In the genomic region with DNA sequence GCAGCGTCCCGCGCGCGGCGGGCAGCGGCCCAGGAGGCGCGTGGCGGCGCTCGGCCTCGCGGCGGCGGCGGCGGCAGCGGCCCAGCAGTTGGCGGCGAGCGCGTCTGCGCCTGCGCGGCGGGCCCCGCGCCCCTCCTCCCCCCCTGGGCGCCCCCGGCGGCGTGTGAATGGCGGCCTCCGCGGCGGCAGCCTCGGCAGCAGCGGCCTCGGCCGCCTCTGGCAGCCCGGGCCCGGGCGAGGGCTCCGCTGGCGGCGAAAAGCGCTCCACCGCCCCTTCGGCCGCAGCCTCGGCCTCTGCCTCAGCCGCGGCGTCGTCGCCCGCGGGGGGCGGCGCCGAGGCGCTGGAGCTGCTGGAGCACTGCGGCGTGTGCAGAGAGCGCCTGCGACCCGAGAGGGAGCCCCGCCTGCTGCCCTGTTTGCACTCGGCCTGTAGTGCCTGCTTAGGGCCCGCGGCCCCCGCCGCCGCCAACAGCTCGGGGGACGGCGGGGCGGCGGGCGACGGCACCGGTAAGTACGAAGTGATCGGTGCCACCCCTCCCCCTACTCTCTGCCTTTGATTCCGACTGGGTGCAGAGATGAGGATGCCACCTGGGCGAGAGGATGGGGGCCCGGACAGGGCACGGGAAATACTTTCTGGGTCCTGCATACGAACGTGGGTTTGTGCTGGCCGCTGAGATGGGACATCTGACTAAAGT, we compare ENCODE assay signal across 8 cellular contexts. TPM values are rescaled to one million over a fixed set of nuclear protein-coding genes. Genes with fewer than 3 reads are reported as not detected.
DNase-seq lines count a peak whose midpoint lies in the region; ATAC-seq and TF ChIP-seq lines count a peak whose summit lies in the region.

No MANE protein-coding gene starts in this region.

- H3K14ac ChIP-seq in IMR-90 (replicated peaks; ENCODE audit: low read depth, low read length): peak overlapping the region; percentile 83

- H2AK5ac ChIP-seq in IMR-90 (ENCODE audit: low read depth, low read length): peak overlapping the region; percentile 88

- peaks cover 13% of the 10 kb centered on the region for H3K9me1 ChIP-seq in IMR-90 (ENCODE audit: insufficient read depth, low read length)

- ATAC-seq in GM21526 (IDR thresholded peaks at IDR 0.05; ENCODE audit: low FRiP score, unreplicated experiment): peak; percentile 35
- peak; percentile 55 for ATAC-seq in IMR-90 (ENCODE audit: low read depth)
- peak; percentile 36 to 43 for ATAC-seq in activated naive CD4-positive, alpha-beta T cell treated with anti-CD3 and anti-CD28 coated beads, Interleukin-2, amount 50 U/mL, for 72 hours

- peaks cover 13% of the 10 kb centered on the region for H3K4me1 ChIP-seq in IMR-90 (ENCODE audit: control insufficient read depth, insufficient read depth, low read length)

- in situ Hi-C loops in IMR-90 (cut with MboI; ENCODE audit: low sequenced_read_pairs): no loop called here

- 1% methylated on average over 23 of the region's 92 CpGs; no CpG with 5 or more reads in 1 of the 2 experiments for WGBS in IMR-90 (ENCODE audit: extremely low coverage in 2 of 2, insufficient read length in 1 of 2), 2 experiments

- H2AK9ac ChIP-seq in IMR-90 (replicated peaks; ENCODE audit: low read depth, low read length, poor library complexity): peak overlapping the region; percentile 96

- peaks cover 38% of the 10 kb centered on the region for H3K36me3 ChIP-seq in IMR-90 (ENCODE audit: control insufficient read depth, insufficient read depth, low read length)

- H3K9me3 Mint-ChIP-seq in Calu3 (ENCODE audit: low read depth, unreplicated experiment): no peaks in the 10 kb centered on the region
- H3K9me3 Mint-ChIP-seq in activated naive CD4-positive, alpha-beta T cell treated with anti-CD3 and anti-CD28 coated beads, Interleukin-2, amount 50 U/mL, for 72 hours: no peaks in the 10 kb centered on the region

- no peak for TF ChIP-seq CTCF in Calu3 (IDR thresholded peaks at IDR 0.05; ENCODE audit: unreplicated experiment)
- no peak for TF ChIP-seq CTCF in IMR-90 (conservative IDR thresholded peaks at IDR 0.05; ENCODE audit: low read depth, low read length)

- no peak for TF ChIP-seq RAD21 in IMR-90 (IDR thresholded peaks at IDR 0.05; ENCODE audit: low read length)

- H3K23ac ChIP-seq in IMR-90 (ENCODE audit: low read depth, low read length): peak overlapping the region; percentile 42; the same call in 1 of the 2 replicates

- no peak overlapping the region for H3K18ac ChIP-seq in IMR-90 (ENCODE audit: low read depth, low read length)

- H3K27ac Mint-ChIP-seq in Calu3 (ENCODE audit: unreplicated experiment): peak overlapping the region; percentile 95
- H3K27ac Mint-ChIP-seq in activated naive CD4-positive, alpha-beta T cell treated with anti-CD3 and anti-CD28 coated beads, Interleukin-2, amount 50 U/mL, for 72 hours: peak overlapping the region; percentile 96 to 99

- peaks cover 17% of the 10 kb centered on the region for H3K4me1 Mint-ChIP-seq in Calu3 (ENCODE audit: low read depth, unreplicated experiment)

- peaks cover 6 to 48% of the 10 kb centered on the region in 2 experiments; a peak in 3 of 4 replicates for H3K79me1 ChIP-seq in IMR-90 (ENCODE audit: low read depth in 1 of 2, low read length in 2 of 2)

- peaks cover 4% of the 10 kb centered on the region for H3K27me3 ChIP-seq in IMR-90 (ENCODE audit: control insufficient read depth, insufficient read depth, low read length)

- dilution Hi-C loops in IMR-90 (cut with HindIII; ENCODE audit: low sequenced_read_pairs, unreplicated experiment): no loop called here

- H4K8ac ChIP-seq in IMR-90 (ENCODE audit: low read depth in 2 of 2, low read length in 2 of 2): peak overlapping the region in 1 of 2 experiments; percentile 75; a peak in 2 of 4 replicates

- no peak for TF ChIP-seq POLR2A in IMR-90 (IDR thresholded peaks at IDR 0.05; ENCODE audit: low read depth, low read length)

- peak overlapping the region; percentile 43 for H3K56ac ChIP-seq in IMR-90 (ENCODE audit: extremely low read depth, insufficient read depth, low read length)

- POLR2A ChIA-PET in IMR-90 (lab: Charles Lee; ENCODE audit: unreplicated experiment): interaction anchor here (0.9 kb wide), 1 partner anchor 10 kb away, joined by 3 read pairs; the partner anchor contains the start of gene CHMP2A

- no peak overlapping the region for H4K5ac ChIP-seq in IMR-90 (ENCODE audit: low read depth, low read length)

- peaks cover 37% of the 10 kb centered on the region for H3K27me3 Mint-ChIP-seq in Calu3 (ENCODE audit: unreplicated experiment)

- DNase-seq in Calu3 (peak; percentile 88), IMR-90 (peak; percentile 47), hepatic stellate cell (ENCODE audit: low spot score) (peak; percentile 88), NCI-H510A (lab: John Stamatoyannopoulos, UW) (no peak), T1000 (lab: John Stamatoyannopoulos, UW) (no peak)
- peak in 1 of 2 donors; percentile 79 for DNase-seq in activated naive CD4-positive, alpha-beta T cell treated with anti-CD3 and anti-CD28 coated beads, Interleukin-2, amount 50 U/mL, for 72 hours (ENCODE audit: low spot score in 2 of 2)
- peak; percentile 70 to 74 for DNase-seq in stimulated activated CD4-positive, alpha-beta T cell treated with anti-CD3 and anti-CD28 coated beads, Interleukin-15, amount 100 ng/mL, for 1 hour (ENCODE audit: low read depth in 1 of 2, low spot score in 1 of 2)

- H3K36me3 Mint-ChIP-seq in Calu3 (ENCODE audit: insufficient read depth, unreplicated experiment): peaks cover 64% of the 10 kb centered on the region
- peaks cover 31 to 35% of the 10 kb centered on the region in 2 donors for H3K36me3 Mint-ChIP-seq in activated naive CD4-positive, alpha-beta T cell treated with anti-CD3 and anti-CD28 coated beads, Interleukin-2, amount 50 U/mL, for 72 hours

- peak overlapping the region; percentile 98 for H3K9ac ChIP-seq in IMR-90 (ENCODE audit: low read depth, low read length)

- peak overlapping the region; percentile 83 for H2BK5ac ChIP-seq in IMR-90 (ENCODE audit: low read depth, low read length, poor library complexity, severe bottlenecking)

- H3K4me2 ChIP-seq in IMR-90 (ENCODE audit: low read depth, low read length): peak overlapping the region; percentile 98

- no peak overlapping the region for H2BK120ac ChIP-seq in IMR-90 (ENCODE audit: low read depth, low read length)

- BruUV-seq in Calu3 (replicated peaks; lab: Mats Ljungman, UMichigan): no TSS peak
- no TSS peak for BruUV-seq in IMR-90 (replicated peaks; lab: Mats Ljungman, UMichigan)

- CTCF ChIA-PET in Calu3 (lab: Charles Lee) (interaction anchor here (0.6 to 1.9 kb wide), 2 partner anchors 25 to 86 kb away, joined by 6 to 28 read pairs; partner anchors contain the start of gene ZBTB45), IMR-90 (lab: Yijun Ruan, JAX) (no interaction called here)

- H3K4me3 ChIP-seq in IMR-90 (ENCODE audit: insufficient read depth, low read depth, low read length): peak overlapping the region; percentile 77

- H4K20me1 ChIP-seq in IMR-90 (ENCODE audit: insufficient read depth, low read length): peaks cover 61% of the 10 kb centered on the region

- peak overlapping the region; percentile 88 for H3K27ac ChIP-seq in IMR-90 (ENCODE audit: insufficient read depth, low read length)

- peak overlapping the region; percentile 94 for H3K4ac ChIP-seq in IMR-90 (ENCODE audit: low read depth, low read length)

- H4K91ac ChIP-seq in IMR-90 (ENCODE audit: insufficient read depth, low read depth, low read length): no peak overlapping the region

- no peaks in the 10 kb centered on the region for H3K9me3 ChIP-seq in IMR-90 (ENCODE audit: control insufficient read depth, insufficient read depth, low read length)

- H2AFZ ChIP-seq in IMR-90 (replicated peaks; ENCODE audit: low read length, poor library complexity): peak overlapping the region; percentile 98

- H2BK15ac ChIP-seq in IMR-90 (ENCODE audit: low read depth, low read length): no peak overlapping the region

- intact Hi-C loops in Calu3 (cut with micrococcal nuclease; ENCODE audit: unreplicated experiment): loop anchor here (2.0 kb wide), 1 partner anchor 28 kb away; the partner anchor contains the start of gene MZF1
- intact Hi-C loops in IMR-90 (cut with micrococcal nuclease): loop anchor here (2.0 kb wide), 1 partner anchor 14 kb away; the partner anchor contains the start of gene UBE2M

- H3K4me3 Mint-ChIP-seq in Calu3 (ENCODE audit: low read depth, unreplicated experiment): peak overlapping the region; percentile 96

- H2BK20ac ChIP-seq in IMR-90 (ENCODE audit: low read depth, low read length): no peak overlapping the region

RNA-seq across cellular contexts. Expression of gene TRIM28, which starts 0.9 kb away (rescaled TPM):
- total RNA-seq in Calu3 (2022): 558 and 582 TPM in 2 replicates
- 313 and 349 TPM in 2 replicates for total RNA-seq in IMR-90 (2012; rRNA removed)
- 465 and 964 TPM in 2 replicates for polyA plus RNA-seq in IMR-90 (2012; rRNA removed)
- 339 TPM in 2 replicates for polyA plus RNA-seq in IMR-90 (2012; cell fraction: cytosol; rRNA removed)
- polyA plus RNA-seq in IMR-90 (2012; cell fraction: nucleus; rRNA removed; ENCODE audit: low replicate concordance): 522 and 1,051 TPM in 2 replicates
- 100 to 1,000 TPM; 446 to 497 TPM for total RNA-seq in activated naive CD4-positive, alpha-beta T cell treated with anti-CD3 and anti-CD28 coated beads, Interleukin-2, amount 50 U/mL, for 72 hours

RNA-seq across cellular contexts. Expression of gene CHMP2A, which starts 10.2 kb away (rescaled TPM):
- total RNA-seq in Calu3 (2022) (168 TPM in 2 replicates), IMR-90 (2012; rRNA removed) (105 and 128 TPM in 2 replicates)
- polyA plus RNA-seq in IMR-90 (2012; rRNA removed): 183 and 202 TPM in 2 replicates
- 206 and 255 TPM in 2 replicates for polyA plus RNA-seq in IMR-90 (2012; cell fraction: cytosol; rRNA removed)
- polyA plus RNA-seq in IMR-90 (2012; cell fraction: nucleus; rRNA removed; ENCODE audit: low replicate concordance): 88.8 and 142 TPM in 2 replicates
- total RNA-seq in activated naive CD4-positive, alpha-beta T cell treated with anti-CD3 and anti-CD28 coated beads, Interleukin-2, amount 50 U/mL, for 72 hours: 100 to 1,000 TPM; 112 to 114 TPM

RNA-seq across cellular contexts. Expression of gene UBE2M, which starts 13.7 kb away (rescaled TPM):
- total RNA-seq in Calu3 (2022) (123 and 131 TPM in 2 replicates), IMR-90 (2012; rRNA removed) (55.9 and 63.0 TPM in 2 replicates)
- polyA plus RNA-seq in IMR-90 (2012; rRNA removed): 66.6 and 72.5 TPM in 2 replicates
- polyA plus RNA-seq in IMR-90 (2012; cell fraction: cytosol; rRNA removed): 55.0 and 72.6 TPM in 2 replicates
- polyA plus RNA-seq in IMR-90 (2012; cell fraction: nucleus; rRNA removed; ENCODE audit: low replicate concordance): 82.7 and 116 TPM in 2 replicates
- total RNA-seq in activated naive CD4-positive, alpha-beta T cell treated with anti-CD3 and anti-CD28 coated beads, Interleukin-2, amount 50 U/mL, for 72 hours: 100 to 1,000 TPM; 121 to 123 TPM

RNA-seq across cellular contexts. Expression of gene ZBTB45, which starts 25.1 kb away (rescaled TPM):
- 17.7 and 19.6 TPM in 2 replicates for total RNA-seq in Calu3 (2022)
- 1.4 TPM in 2 replicates for total RNA-seq in IMR-90 (2012; rRNA removed)
- polyA plus RNA-seq in IMR-90 (2012; rRNA removed): 9.7 and 13.5 TPM in 2 replicates
- polyA plus RNA-seq in IMR-90 (2012; cell fraction: cytosol; rRNA removed): 9.5 and 13.5 TPM in 2 replicates
- polyA plus RNA-seq in IMR-90 (2012; cell fraction: nucleus; rRNA removed; ENCODE audit: low replicate concordance): 13.1 and 26.4 TPM in 2 replicates
- total RNA-seq in activated naive CD4-positive, alpha-beta T cell treated with anti-CD3 and anti-CD28 coated beads, Interleukin-2, amount 50 U/mL, for 72 hours: 10 to 100 TPM in 1 of 2 donors, 1 to 10 TPM in 1; 7.9 to 12.2 TPM

RNA-seq across cellular contexts. Expression of gene MZF1, which starts 28.4 kb away (rescaled TPM):
- total RNA-seq in Calu3 (2022) (31.8 and 33.5 TPM in 2 replicates), IMR-90 (2012; rRNA removed) (3.4 and 3.6 TPM in 2 replicates)
- 15.0 and 17.1 TPM in 2 replicates for polyA plus RNA-seq in IMR-90 (2012; rRNA removed)
- 4.3 and 11.4 TPM in 2 replicates for polyA plus RNA-seq in IMR-90 (2012; cell fraction: cytosol; rRNA removed)
- polyA plus RNA-seq in IMR-90 (2012; cell fraction: nucleus; rRNA removed; ENCODE audit: low replicate concordance): 136 and 263 TPM in 2 replicates
- total RNA-seq in activated naive CD4-positive, alpha-beta T cell treated with anti-CD3 and anti-CD28 coated beads, Interleukin-2, amount 50 U/mL, for 72 hours: 10 to 100 TPM; 22.1 to 26.8 TPM

Comparison
In these comparisons a context has a peak if more than half of its experiments do, and no peak if none do; other contexts are left out.
1. DNase-seq: peak in Calu3 (single experiment), IMR-90 (single experiment), hepatic stellate cell (single experiment) and stimulated activated CD4-positive, alpha-beta T cell treated with anti-CD3 and anti-CD28 coated beads, Interleukin-15, amount 100 ng/mL, for 1 hour (2 of 2); none in NCI-H510A (single experiment) and T1000 (single experiment).
2. Peak in every context shown above with its lines, with median percentiles within 50 percentile points of each other: ATAC-seq.